Comparison of ENCODE assay signal across 1 cellular context in genomic region chr5:67215592-67216471, GRCh38.
TF ChIP-seq lines count a peak whose summit lies in the region.

No MANE protein-coding gene starts in this region.

TF ChIP-seq in GM12878, 131 proteins besides CTCF, POLR2A, EP300 and RAD21 (continued from another document):
- TF ChIP-seq ATF2 (IDR thresholded peaks at IDR 0.05; ENCODE audit: low read length) (peak; percentile 35; the same call in 1 of the 2 replicates), RELB (IDR thresholded peaks at IDR 0.05; ENCODE audit: low read depth) (no peak), WRNIP1 (IDR thresholded peaks at IDR 0.05; ENCODE audit: borderline replicate concordance, low read depth, low read length) (no peak), TARDBP (IDR thresholded peaks at IDR 0.05; ENCODE audit: borderline replicate concordance) (no peak), ATF7 (IDR thresholded peaks at IDR 0.05; ENCODE audit: low read depth) (peak; percentile 60), KDM1A (IDR thresholded peaks at IDR 0.05; ENCODE audit: borderline replicate concordance) (no peak), ZZZ3 (IDR thresholded peaks at IDR 0.05; ENCODE audit: control insufficient read depth, insufficient read length, low read depth) (no peak), MTA2 (IDR thresholded peaks at IDR 0.05; ENCODE audit: low read depth) (peak; percentile 52; the same call in 1 of the 2 replicates), CBX5 (IDR thresholded peaks at IDR 0.05; ENCODE audit: low read depth) (0 out of 2 replicates have a peak, but pooled peaks have one; percentile 20), NBN (IDR thresholded peaks at IDR 0.05) (peak; percentile 63; the same call in 1 of the 2 replicates), BCL3 (IDR thresholded peaks at IDR 0.05; ENCODE audit: borderline replicate concordance, insufficient read depth, low read depth, low read length, poor library complexity, severe bottlenecking) (no peak), JUND (IDR thresholded peaks at IDR 0.05; ENCODE audit: low read depth, low read length) (no peak), TCF12 (IDR thresholded peaks at IDR 0.05; ENCODE audit: low read depth, low read length) (no peak; the same call in 1 of the 2 replicates), NR2F1 (conservative IDR thresholded peaks at IDR 0.05) (peak; percentile 40; the same call in 1 of the 2 replicates), RFX5 (IDR thresholded peaks at IDR 0.05; ENCODE audit: low read depth, low read length) (no peak), MEF2A (IDR thresholded peaks at IDR 0.05; ENCODE audit: insufficient read depth, low read depth, low read length) (0 out of 2 replicates have a peak, but pooled peaks have one; percentile 13), ZNF687 (IDR thresholded peaks at IDR 0.05) (peak; percentile 57), TAF1 (IDR thresholded peaks at IDR 0.05; ENCODE audit: borderline replicate concordance, low read depth, low read length) (no peak)
